Comparison of ENCODE assay signal across 8 cellular contexts in genomic region chr21:42892582-42892930, GRCh38. TPM values are rescaled to one million over a fixed set of nuclear protein-coding genes. Genes with fewer than 3 reads are reported as not detected.
DNase-seq lines count a peak whose midpoint lies in the region; ATAC-seq and TF ChIP-seq lines count a peak whose summit lies in the region.

No MANE protein-coding gene starts in this region.

- H3K4me1 ChIP-seq in HUES48 (ENCODE audit: control insufficient read depth, insufficient read depth, low read length) (peaks cover 4% of the 10 kb centered on the region), mesenchymal stem cell (ENCODE audit: control insufficient read depth, insufficient read depth, low read depth, low read length) (peaks cover 14% of the 10 kb centered on the region), uterus (no peaks in the 10 kb centered on the region)

- peak overlapping the region; percentile 72 for H2AFZ ChIP-seq in mesenchymal stem cell (ENCODE audit: low read depth, low read length)

- WGBS in mesenchymal stem cell, result 44% methylated on average over 13 of the region's 18 CpGs

- H4K91ac ChIP-seq in mesenchymal stem cell (ENCODE audit: low read length), result peak overlapping the region; percentile 85

- H3K36me3 Mint-ChIP-seq in MCF 10A (ENCODE audit: insufficient read depth, unreplicated experiment), result peaks cover 33% of the 10 kb centered on the region

- peaks cover 3% of the 10 kb centered on the region for H3K79me1 ChIP-seq in mesenchymal stem cell (replicated peaks; ENCODE audit: low read length, poor library complexity, severe bottlenecking)

- H3K4me3 Mint-ChIP-seq in MCF 10A (ENCODE audit: unreplicated experiment), result peak overlapping the region; percentile 82

- no peak overlapping the region for H2AK5ac ChIP-seq in mesenchymal stem cell (ENCODE audit: low read length, severe bottlenecking)

- no peak for ATAC-seq in HG03571 (IDR thresholded peaks at IDR 0.05; ENCODE audit: unreplicated experiment)

- peak overlapping the region; percentile 99 for H4K8ac ChIP-seq in mesenchymal stem cell (ENCODE audit: low read length)

- no peak overlapping the region for H2BK15ac ChIP-seq in mesenchymal stem cell (ENCODE audit: low read depth, poor library complexity, severe bottlenecking)

- peak overlapping the region; percentile 77 to 84 for H3K18ac ChIP-seq in mesenchymal stem cell (ENCODE audit: low read depth in 1 of 2, low read length in 2 of 2)

- peak overlapping the region; percentile 81 for H3K27ac ChIP-seq in HUES48 (ENCODE audit: low read depth, low read length)
- H3K27ac ChIP-seq in mesenchymal stem cell (ENCODE audit: low read length, poor library complexity, severe bottlenecking), result peak overlapping the region; percentile 83
- peak overlapping the region; percentile 89 to 92 for H3K27ac ChIP-seq in uterus

- no peaks in the 10 kb centered on the region for H3K27me3 Mint-ChIP-seq in MCF 10A (ENCODE audit: insufficient read depth, unreplicated experiment)

- CTCF ChIA-PET in MCF 10A (lab: Yijun Ruan, JAX), result interaction anchor here (0.5 to 0.9 kb wide), 4 partner anchors 14 to 379 kb away, joined by 3 to 4 read pairs (median 4); partner anchors contain the start of gene SLC37A1

- H3K9me3 Mint-ChIP-seq in MCF 10A (ENCODE audit: unreplicated experiment), result no peaks in the 10 kb centered on the region

- no peak for TF ChIP-seq POLR2A in uterus (IDR thresholded peaks at IDR 0.05)

- TSS peak; percentile 96 for BruUV-seq in MCF 10A (replicated peaks; lab: Mats Ljungman, UMichigan)

- H3K4me2 ChIP-seq in mesenchymal stem cell (ENCODE audit: low read length, poor library complexity, severe bottlenecking), result peak overlapping the region; percentile 92

- H2BK120ac ChIP-seq in mesenchymal stem cell (ENCODE audit: low read depth, low read length), result peak overlapping the region; percentile 83

- peaks cover 21% of the 10 kb centered on the region for H3K36me3 ChIP-seq in HUES48 (ENCODE audit: control insufficient read depth, insufficient read depth, low read length)
- H3K36me3 ChIP-seq in mesenchymal stem cell (ENCODE audit: control insufficient read depth in 1 of 2, insufficient read depth in 2 of 2, low read depth in 1 of 2, low read length in 2 of 2), result peaks cover 5 to 19% of the 10 kb centered on the region in 2 experiments
- H3K36me3 ChIP-seq in uterus, result no peaks in the 10 kb centered on the region

- H3K27me3 ChIP-seq in HUES48 (ENCODE audit: control insufficient read depth, insufficient read depth, low read length) (no peaks in the 10 kb centered on the region), mesenchymal stem cell (ENCODE audit: control insufficient read depth in 1 of 2, insufficient read depth in 1 of 2, low read length in 2 of 2) (no peaks in the 10 kb centered on the region), uterus (no peaks in the 10 kb centered on the region)

- peak overlapping the region; percentile 78 for H3K9ac ChIP-seq in HUES48 (ENCODE audit: low read depth, low read length)
- H3K9ac ChIP-seq in mesenchymal stem cell (ENCODE audit: low read length), result peak overlapping the region; percentile 92

- POLR2A ChIA-PET in MCF 10A (lab: Yijun Ruan, JAX), result interaction anchor here (0.5 to 7.6 kb wide), 20 partner anchors 11 to 896 kb away, joined by 3 to 105 read pairs (median 4); partner anchors contain the start of genes PKNOX1 and WDR4

- no peaks in the 10 kb centered on the region for H3K9me3 ChIP-seq in HUES48 (ENCODE audit: control insufficient read depth, insufficient read depth, low read length)
- H3K9me3 ChIP-seq in mesenchymal stem cell (ENCODE audit: control insufficient read depth, low read length), result no peaks in the 10 kb centered on the region
- H3K9me3 ChIP-seq in uterus, result no peaks in the 10 kb centered on the region

- peaks cover 6% of the 10 kb centered on the region for H3K4me1 Mint-ChIP-seq in MCF 10A (ENCODE audit: insufficient read depth, unreplicated experiment)

- no peak overlapping the region for H3K23ac ChIP-seq in mesenchymal stem cell (ENCODE audit: low read length in 2 of 2)

- H3K4me3 ChIP-seq in HUES48 (ENCODE audit: low read depth, low read length) (peak overlapping the region; percentile 96), mesenchymal stem cell (ENCODE audit: insufficient read depth in 1 of 2, low read depth in 1 of 2, low read length in 2 of 2) (peak overlapping the region; percentile 64 to 86), uterus (peak overlapping the region; percentile 58 to 69)

- peak overlapping the region; percentile 57 to 83 for H3K4ac ChIP-seq in mesenchymal stem cell (ENCODE audit: low read depth in 1 of 2, low read length in 2 of 2)

- no peak for TF ChIP-seq CTCF in MCF 10A (IDR thresholded peaks at IDR 0.05; ENCODE audit: unreplicated experiment)
- TF ChIP-seq CTCF in uterus (IDR thresholded peaks at IDR 0.05), result no peak

- H3K27ac Mint-ChIP-seq in MCF 10A (ENCODE audit: low read depth, unreplicated experiment), result peak overlapping the region; percentile 96

- peak overlapping the region in 1 of 2 experiments; percentile 9 for H3K14ac ChIP-seq in mesenchymal stem cell (ENCODE audit: low read length in 2 of 2)

- intact Hi-C loops in MCF 10A (cut with micrococcal nuclease) (loop anchor here (5.0 to 10.0 kb wide), 2 partner anchors 62 to 755 kb away; no protein-coding TSS in a partner anchor), uterus (cut with DNase I; ENCODE audit: low total_unique reads) (loop anchor here (10.0 kb wide), 1 partner anchor 82 kb away; the partner anchor contains the start of gene PKNOX1)

- DNase-seq in GM04503 (ENCODE audit: low read depth) (peak; percentile 2), MCF 10A (ENCODE audit: unreplicated experiment) (no peak), mesenchymal stem cell (no peak), uterus (no peak), AG08395 (ENCODE audit: low spot score) (no peak), kidney tubule cell (ENCODE audit: low spot score) (no peak)

- H2BK5ac ChIP-seq in mesenchymal stem cell (ENCODE audit: low read depth, low read length, poor library complexity, severe bottlenecking), result peak overlapping the region; percentile 66

- H2BK12ac ChIP-seq in mesenchymal stem cell (ENCODE audit: low read length in 2 of 2), result peak overlapping the region in 1 of 2 experiments; percentile 71

RNA-seq across cellular contexts. Expression of gene NDUFV3, which starts 0.6 kb away (rescaled TPM):
- total RNA-seq in MCF 10A (2022), result 70.0 and 79.7 TPM in 2 replicates
- 38.6 TPM for polyA plus RNA-seq in mesenchymal stem cell (2013, experiment 1 of 2)
- 39.6 TPM for polyA plus RNA-seq in mesenchymal stem cell (2013, experiment 2 of 2)
- 10 to 100 TPM; 41.5 to 55.9 (median 45.7) TPM for total RNA-seq in uterus

RNA-seq across cellular contexts. Expression of gene WDR4, which starts 13.2 kb away (rescaled TPM):
- total RNA-seq in MCF 10A (2022), result 20.7 and 34.4 TPM in 2 replicates
- polyA plus RNA-seq in mesenchymal stem cell (2013, experiment 1 of 2), result 6.9 TPM
- polyA plus RNA-seq in mesenchymal stem cell (2013, experiment 2 of 2), result 6.9 TPM
- total RNA-seq in uterus, result 10 to 100 TPM in 2 of 4 donors, 1 to 10 TPM in 1, not detected in 1; 6.4 to 19.1 (median 17.8) TPM

RNA-seq across cellular contexts. Expression of gene ERVH48-1, which starts 32.9 kb away (rescaled TPM):
- not detected in 2 replicates for total RNA-seq in MCF 10A (2022)
- 0.54 TPM for polyA plus RNA-seq in mesenchymal stem cell (2013, experiment 1 of 2)
- polyA plus RNA-seq in mesenchymal stem cell (2013, experiment 2 of 2), result 0.60 TPM
- not detected for total RNA-seq in uterus
